ENCODE assay signal across 1 cellular context in genomic region chr1:70205437-70206118, GRCh38.
A peak's percentile ranks its signal among the peaks of the same experiment; 100 is the strongest.
TF ChIP-seq lines count a peak whose summit lies in the region.

Gene LRRC40 (minus strand): TSS chr1:70205579. CDS start chr1:70205540, 39 bp downstream.

TF ChIP-seq in HepG2, 621 proteins besides CTCF, POLR2A, EP300 and RAD21 (continued from another document and continues in another):
- TF ChIP-seq RERE (CRISPR knock-in tag; IDR thresholded peaks at IDR 0.05; ENCODE audit: low read depth) (0 out of 2 replicates have a peak, but pooled peaks have one; percentile 30), GZF1 (CRISPR knock-in tag; IDR thresholded peaks at IDR 0.05) (peak; percentile 58; the same call in 1 of the 2 replicates), ZNF383 (CRISPR knock-in tag; IDR thresholded peaks at IDR 0.05; ENCODE audit: borderline replicate concordance) (no peak), THAP9 (CRISPR knock-in tag; IDR thresholded peaks at IDR 0.05; ENCODE audit: borderline replicate concordance) (peak; percentile 99), BRD4 (CRISPR knock-in tag; IDR thresholded peaks at IDR 0.05) (peak; percentile 76), AHR (CRISPR knock-in tag; IDR thresholded peaks at IDR 0.05) (peak; percentile 94; the same call in 1 of the 2 replicates), ZNF75D (CRISPR knock-in tag; IDR thresholded peaks at IDR 0.05; ENCODE audit: borderline replicate concordance) (no peak), CENPBD1 (CRISPR knock-in tag; IDR thresholded peaks at IDR 0.05; ENCODE audit: borderline replicate concordance, low read depth) (no peak), REL (CRISPR knock-in tag; conservative IDR thresholded peaks at IDR 0.05) (0 out of 2 replicates have a peak, but pooled peaks have one; percentile 47), HNF1A (IDR thresholded peaks at IDR 0.05; ENCODE audit: low read depth) (no peak; the same call in 1 of the 2 replicates), HNF1A (CRISPR knock-in tag; IDR thresholded peaks at IDR 0.05; ENCODE audit: borderline replicate concordance) (peak; percentile 48; the same call in 1 of the 2 replicates), MIER3 (CRISPR knock-in tag; IDR thresholded peaks at IDR 0.05; ENCODE audit: borderline replicate concordance) (peak; percentile 48; the same call in 1 of the 2 replicates), NR2C2 (CRISPR knock-in tag; IDR thresholded peaks at IDR 0.05; ENCODE audit: borderline replicate concordance) (peak; percentile 80; the same call in 1 of the 2 replicates), SYNCRIP (IDR thresholded peaks at IDR 0.05; ENCODE audit: insufficient read depth, low read depth, low read length) (no peak), LCORL (IDR thresholded peaks at IDR 0.05) (no peak), LCORL (CRISPR knock-in tag; IDR thresholded peaks at IDR 0.05) (peak; percentile 90), SNRNP70 (IDR thresholded peaks at IDR 0.05; ENCODE audit: low read depth, low read length) (no peak), CEBPB (IDR thresholded peaks at IDR 0.05; ENCODE audit: borderline replicate concordance, low read depth, low read length) (0 out of 2 replicates have a peak, but pooled peaks have one; percentile 0), ATF6 (CRISPR knock-in tag; conservative IDR thresholded peaks at IDR 0.05) (0 out of 2 replicates have a peak, but pooled peaks have one; percentile 33), ZNF124 (CRISPR knock-in tag; IDR thresholded peaks at IDR 0.05) (peak; percentile 93; the same call in 1 of the 2 replicates), ZNF674 (CRISPR knock-in tag; IDR thresholded peaks at IDR 0.05; ENCODE audit: low read depth) (peak; percentile 72; the same call in 1 of the 2 replicates), NFE2 (CRISPR knock-in tag; IDR thresholded peaks at IDR 0.05) (no peak), EEA1 (CRISPR knock-in tag; IDR thresholded peaks at IDR 0.05; ENCODE audit: borderline replicate concordance) (no peak), KLF13 (CRISPR knock-in tag; IDR thresholded peaks at IDR 0.05) (peak; percentile 36; the same call in 1 of the 2 replicates), ZNF3 (CRISPR knock-in tag; IDR thresholded peaks at IDR 0.05) (no peak), ZSCAN5A (CRISPR knock-in tag; IDR thresholded peaks at IDR 0.05; ENCODE audit: borderline replicate concordance) (0 out of 2 replicates have a peak, but pooled peaks have one; percentile 72), DBP (CRISPR knock-in tag; IDR thresholded peaks at IDR 0.05; ENCODE audit: not compliant biosample characterization) (no peak), HNF1B (CRISPR knock-in tag; IDR thresholded peaks at IDR 0.05) (peak; percentile 92), E2F2 (CRISPR knock-in tag; IDR thresholded peaks at IDR 0.05; ENCODE audit: borderline replicate concordance) (no peak), ZFP37 (CRISPR knock-in tag; IDR thresholded peaks at IDR 0.05; ENCODE audit: borderline replicate concordance) (0 out of 2 replicates have a peak, but pooled peaks have one; percentile 44), ATAD3A (CRISPR knock-in tag; IDR thresholded peaks at IDR 0.05) (no peak), ZNF564 (CRISPR knock-in tag; IDR thresholded peaks at IDR 0.05) (peak; percentile 77; the same call in 1 of the 2 replicates), ZKSCAN1 (IDR thresholded peaks at IDR 0.05; ENCODE audit: low read length) (0 out of 2 replicates have a peak, but pooled peaks have one; percentile 28), ERF (CRISPR knock-in tag; IDR thresholded peaks at IDR 0.05) (peak; percentile 73), ZNF768 (CRISPR knock-in tag; IDR thresholded peaks at IDR 0.05) (peak; percentile 65; the same call in 1 of the 2 replicates), NR3C1 (CRISPR knock-in tag; IDR thresholded peaks at IDR 0.05) (no peak)
